8 cellular contexts compared by ENCODE assay signal in the genomic region with DNA sequence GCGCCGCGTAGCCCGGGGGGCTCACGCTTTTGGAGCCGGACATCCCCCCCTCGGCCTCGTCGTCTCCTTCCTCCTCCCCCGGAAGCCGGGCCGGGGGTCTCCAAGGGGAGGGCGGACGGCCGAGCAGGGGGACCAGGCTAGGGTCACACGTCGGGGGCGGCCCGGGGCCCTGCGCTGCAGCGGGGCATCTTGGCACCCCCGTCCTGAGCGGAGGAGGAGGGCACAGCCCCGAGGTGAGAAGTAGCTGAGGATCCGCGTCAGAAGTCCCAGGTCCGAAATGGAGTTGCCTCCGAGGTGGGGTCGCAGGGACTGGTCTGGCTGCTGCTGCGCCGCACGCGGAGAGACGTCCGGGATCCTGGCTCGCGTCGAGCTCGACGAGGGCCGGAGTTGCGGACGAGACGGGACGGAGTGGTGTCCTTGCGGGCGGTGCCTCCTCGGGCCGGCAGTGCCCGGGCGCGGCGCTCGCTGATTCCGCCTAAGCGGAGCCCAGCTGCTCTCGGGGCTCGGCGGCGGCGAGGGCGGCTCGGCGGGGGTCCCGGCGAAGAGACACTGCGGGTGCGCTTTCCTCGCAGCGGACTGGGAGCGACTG. TPM values are rescaled to one million over a fixed set of nuclear protein-coding genes. Genes with fewer than 3 reads are reported as not detected.
A peak's percentile ranks its signal among the peaks of the same experiment; 100 is the strongest.
DNase-seq lines count a peak whose midpoint lies in the region; ATAC-seq, FAIRE-seq and TF ChIP-seq lines count a peak whose summit lies in the region.

Gene ADCY5, minus strand, starts transcription at position 588 of the 589 bp plus-strand sequence. Its CDS starts 545 bp downstream, at position 43.

- CTCF ChIA-PET in activated naive CD4-positive, alpha-beta T cell treated with anti-CD3 and anti-CD28 coated beads, Interleukin-2, amount 10 ng/mL, durations not matched to agents 7 days and 5 days (lab: Charles Lee), result interaction anchor here (3.3 kb wide), 1 partner anchor 111 kb away, joined by 19 read pairs; no protein-coding TSS in a partner anchor
- CTCF ChIA-PET in GM12878 (lab: Yijun Ruan, JAX), result no interaction called here

- TF ChIP-seq EP300 in GM12878 (IDR thresholded peaks at IDR 0.05; ENCODE audit: borderline replicate concordance in 1 of 2, control insufficient read depth in 1 of 2, low read depth in 2 of 2, low read length in 2 of 2), result no peak

- H3K4me1 ChIP-seq in GM12878 (ENCODE audit: control insufficient read depth, insufficient read depth, low read length) (no peaks in the 10 kb centered on the region), spleen (peaks cover 0 to 28% (median 22%) of the 10 kb centered on the region in 6 donors)

- POLR2A ChIA-PET in GM12878 (lab: Charles Lee), result interaction anchor here (0.6 kb wide), 1 partner anchor 131 kb away, joined by 3 read pairs; no protein-coding TSS in a partner anchor

- DNase-seq in activated naive CD4-positive, alpha-beta T cell treated with anti-CD3 and anti-CD28 coated beads, Interleukin-2, amount 10 ng/mL, durations not matched to agents 7 days and 5 days, result no peak
- no peak for DNase-seq in activated naive CD4-positive, alpha-beta T cell treated with Interleukin-2 at 50 U/mL for 16 hours
- no peak for DNase-seq in GM12878 (ENCODE audit: low read depth, low spot score)
- DNase-seq in iris pigment epithelial cell (ENCODE audit: low read depth), result peak; percentile 5
- DNase-seq in spleen, result peak; percentile 79
- no peak for DNase-seq in GF-D8 (lab: John Stamatoyannopoulos, UW)

- no peaks in the 10 kb centered on the region for H4K20me1 ChIP-seq in GM12878 (ENCODE audit: control insufficient read depth, insufficient read depth)

- H3K4me3 Mint-ChIP-seq in activated naive CD4-positive, alpha-beta T cell treated with anti-CD3 and anti-CD28 coated beads, Interleukin-2, amount 10 ng/mL, durations not matched to agents 7 days and 5 days, result peak within 1 kb of the TSS; percentile 21

- no peaks in the 10 kb centered on the region for H3K36me3 Mint-ChIP-seq in activated naive CD4-positive, alpha-beta T cell treated with anti-CD3 and anti-CD28 coated beads, Interleukin-2, amount 10 ng/mL, durations not matched to agents 7 days and 5 days

- H3K27ac Mint-ChIP-seq in activated naive CD4-positive, alpha-beta T cell treated with anti-CD3 and anti-CD28 coated beads, Interleukin-2, amount 10 ng/mL, durations not matched to agents 7 days and 5 days, result no peak within 1 kb of the TSS

- H3K36me3 ChIP-seq in GM12878 (ENCODE audit: control insufficient read depth in 2 of 2, insufficient read depth in 2 of 2, low read length in 1 of 2), result no peaks in the 10 kb centered on the region
- H3K36me3 ChIP-seq in spleen, result no peaks in the 10 kb centered on the region

- H3K4me1 Mint-ChIP-seq in activated naive CD4-positive, alpha-beta T cell treated with anti-CD3 and anti-CD28 coated beads, Interleukin-2, amount 10 ng/mL, durations not matched to agents 7 days and 5 days, result peaks cover 4% of the 10 kb centered on the region

- in situ Hi-C loops in GM12878 (cut with MboI), result no loop called here

- H3K4me3 ChIP-seq in GM12878, result peak within 1 kb of the TSS; percentile 36; the same call in 1 of the 2 replicates
- H3K4me3 ChIP-seq in spleen, result peak within 1 kb of the TSS; percentile 45 to 73 (median 59)

- H3K27me3 Mint-ChIP-seq in activated naive CD4-positive, alpha-beta T cell treated with anti-CD3 and anti-CD28 coated beads, Interleukin-2, amount 10 ng/mL, durations not matched to agents 7 days and 5 days, result peaks cover 89% of the 10 kb centered on the region

- TF ChIP-seq RAD21 in GM12878 (IDR thresholded peaks at IDR 0.05; ENCODE audit: insufficient read depth, low read depth, low read length), result no peak

- TF ChIP-seq CTCF in GM12878 (IDR thresholded peaks at IDR 0.05 in 2 of 3, conservative IDR thresholded peaks at IDR 0.05 in 1 of 3; ENCODE audit: control insufficient read depth in 2 of 3, extremely low read depth in 1 of 3, insufficient read depth in 1 of 3, low read depth in 3 of 3, low read length in 3 of 3) (no peak), spleen (IDR thresholded peaks at IDR 0.05 in 8 of 11, conservative IDR thresholded peaks at IDR 0.05 in 3 of 11) (no peak)

- WGBS in GM12878 (ENCODE audit: insufficient coverage, insufficient replicate concordance, low lambda C conversion rate, missing lambda C conversion rate), result 13% methylated on average over 58 of the region's 71 CpGs
- 2 to 4% (median 3%) methylated on average over 41 to 71 of the region's 71 CpGs for WGBS in spleen, 5 donors

- ATAC-seq in GM12878, result no peak; the same call in 2 of the 3 replicates
- no peak for ATAC-seq in GM19328 (IDR thresholded peaks at IDR 0.05; ENCODE audit: unreplicated experiment)
- no peak for ATAC-seq in GM19324 (IDR thresholded peaks at IDR 0.05; ENCODE audit: low FRiP score, unreplicated experiment)

- H3K27me3 ChIP-seq in GM12878 (replicated peaks in 1 of 2; ENCODE audit: control insufficient read depth in 2 of 2, insufficient read depth in 2 of 2, low read length in 1 of 2), result peaks cover 1 to 17% of the 10 kb centered on the region in 2 experiments
- H3K27me3 ChIP-seq in spleen (replicated peaks in 1 of 7), result peaks cover 0 to 98% (median 43%) of the 10 kb centered on the region in 7 donors

- no peaks in the 10 kb centered on the region for H3K79me2 ChIP-seq in GM12878 (ENCODE audit: control insufficient read depth, insufficient read depth, low read length)

- no peak within 1 kb of the TSS for H2AFZ ChIP-seq in GM12878 (ENCODE audit: control insufficient read depth, low read depth, low read length)

- H3K27ac ChIP-seq in GM12878 (ENCODE audit: control insufficient read depth, insufficient read depth) (no peak within 1 kb of the TSS), spleen (peak within 1 kb of the TSS in 7 of 8 donors; percentile 75 to 81 (median 80))

- no peak for FAIRE-seq in GM12878 (lab: Jason Lieb, UNC)

- no peak within 1 kb of the TSS; the same call in 1 of the 2 replicates for H3K9ac ChIP-seq in GM12878 (ENCODE audit: control insufficient read depth, insufficient read depth, low read length)

- RAD21 ChIA-PET in GM12878 (lab: Charles Lee; ENCODE audit: unreplicated experiment), result no interaction called here

- SMC1A ChIA-PET in GM12878 (lab: Charles Lee; ENCODE audit: uncharacterized antibody, unreplicated experiment), result no interaction called here

- TF ChIP-seq POLR2A in GM12878 (IDR thresholded peaks at IDR 0.05; ENCODE audit: low read depth, low read length) (no peak), spleen (IDR thresholded peaks at IDR 0.05) (no peak)

- no peaks in the 10 kb centered on the region for H3K9me3 ChIP-seq in GM12878 (replicated peaks; ENCODE audit: control insufficient read depth, insufficient read depth, low read length)
- no peaks in the 10 kb centered on the region for H3K9me3 ChIP-seq in spleen

- H3K4me2 ChIP-seq in GM12878 (ENCODE audit: control insufficient read depth, insufficient read depth), result peak within 1 kb of the TSS; percentile 60

- no peaks in the 10 kb centered on the region for H3K9me3 Mint-ChIP-seq in activated naive CD4-positive, alpha-beta T cell treated with anti-CD3 and anti-CD28 coated beads, Interleukin-2, amount 10 ng/mL, durations not matched to agents 7 days and 5 days

- BruUV-seq in GM12878 (replicated peaks; lab: Mats Ljungman, UMichigan), result no TSS peak

- intact Hi-C loops in GM12878 (cut with micrococcal nuclease; ENCODE audit: unreplicated experiment) (loop anchor here (5.0 kb wide), 1 partner anchor 109 kb away; no protein-coding TSS in a partner anchor), spleen (cut with DNase I; ENCODE audit: low total_unique reads) (no loop called here)

TF ChIP-seq in GM12878, 131 proteins besides CTCF, POLR2A, EP300 and RAD21 (continues in another document):
- no peak for TF ChIP-seq POLR2AphosphoS2 (IDR thresholded peaks at IDR 0.05; ENCODE audit: low read depth, low read length)
- no peak for TF ChIP-seq KLF5 (IDR thresholded peaks at IDR 0.05; ENCODE audit: partially characterized antibody)

RNA-seq across cellular contexts. Expression of gene ADCY5, which starts in this region (rescaled TPM):
- not detected in 2 replicates for total RNA-seq in GM12878 (2013; cell fraction: nucleolus; rRNA removed)
- 0.38 TPM in 1 of 2 replicates, not detected in the other for total RNA-seq in GM12878 (2014; rRNA removed)
- not detected in 2 replicates for total RNA-seq in GM12878 (2014; rRNA removed; fragmentation: Illumina TruSeq; extraction: Trizol)
- total RNA-seq in GM12878 (2021), result not detected in 2 replicates
- 0.03 TPM for polyA plus RNA-seq in GM12878 (2011; ENCODE audit: low read depth)
- 0.06 and 0.24 TPM in 2 replicates for polyA plus RNA-seq in GM12878 (2011; rRNA removed)
- 0.24 and 0.57 TPM in 2 replicates for polyA plus RNA-seq in GM12878 (2011; cell fraction: cytosol; rRNA removed)
- 0.39 and 0.45 TPM in 2 replicates for polyA plus RNA-seq in GM12878 (2011; cell fraction: nucleus; rRNA removed)
- 0.15 and 0.19 TPM in 2 replicates for polyA plus RNA-seq in GM12878 (2012)
- polyA plus RNA-seq in GM12878 (2014; fragmentation: Illumina TruSeq; extraction: Trizol), result 0.01 TPM in 1 of 2 replicates, not detected in the other
- under 1 TPM; under 0.01 to 0.03 TPM for polyA plus RNA-seq in GM12878 (2014; fragmentation: Nextera tagmentation; extraction: Ambion mirVana)
- polyA plus RNA-seq in GM12878 (2014; rRNA removed), result 0.01 TPM in 1 of 2 replicates, not detected in the other
- under 1 TPM in 1 of 2 experiments, not detected in 1; 0.16 TPM for polyA plus RNA-seq in GM12878 (2016; fragmentation: Nextera tagmentation; extraction: Ambion mirVana)
- polyA minus RNA-seq in GM12878 (2011; rRNA and poly(A)+ RNA removed), result 1.1 and 1.9 TPM in 2 replicates
- polyA minus RNA-seq in GM12878 (2011; cell fraction: cytosol; rRNA and poly(A)+ RNA removed), result not detected in 2 replicates
- polyA minus RNA-seq in GM12878 (2011; cell fraction: nucleus; rRNA and poly(A)+ RNA removed), result 1.3 TPM in 1 of 2 replicates, not detected in the other
- total RNA-seq in spleen, result 10 to 100 TPM in 6 of 7 donors, 1 to 10 TPM in 1; 9.5 to 20.6 (median 13.8) TPM
- polyA plus RNA-seq in spleen, result 1 to 10 TPM; 1.7 to 3.7 (median 2.0) TPM

Comparison
In these comparisons a context has a peak if more than half of its experiments do, and no peak if none do; other contexts are left out.
1. RNA of gene ADCY5 (total RNA-seq): 9.5 to 20.6 TPM in spleen; 0.38 TPM in GM12878; every median in the first group is over 4 times any median in the second.
2. DNase-seq: peak in iris pigment epithelial cell (single experiment) and spleen (single experiment); none in activated naive CD4-positive, alpha-beta T cell treated with anti-CD3 and anti-CD28 coated beads, Interleukin-2, amount 10 ng/mL, durations not matched to agents 7 days and 5 days (single experiment), activated naive CD4-positive, alpha-beta T cell treated with Interleukin-2 at 50 U/mL for 16 hours (single experiment), GM12878 (single experiment) and GF-D8 (single experiment).